Comparison of ENCODE assay signal across 8 cellular contexts in genomic region chr7:44325181-44325671, GRCh38. TPM values are rescaled to one million over a fixed set of nuclear protein-coding genes. Genes with fewer than 3 reads are reported as not detected.
DNase-seq lines count a peak whose midpoint lies in the region; ATAC-seq and TF ChIP-seq lines count a peak whose summit lies in the region.

Gene CAMK2B (minus strand): TSS chr7:44325594. CDS start chr7:44325421, 173 bp downstream.

- TF ChIP-seq CTCF in WTC11 (IDR thresholded peaks at IDR 0.05): no peak

- ATAC-seq in WTC11 (peak; percentile 33), HG03457 (IDR thresholded peaks at IDR 0.05; ENCODE audit: unreplicated experiment) (no peak)

- POLR2A ChIA-PET in WTC11 (lab: Charles Lee): no interaction called here

- H3K4me1 Mint-ChIP-seq in WTC11: peaks cover 17% of the 10 kb centered on the region

- H3K4me3 Mint-ChIP-seq in WTC11: peak within 1 kb of the TSS; percentile 88

- H3K27ac Mint-ChIP-seq in WTC11: no peak within 1 kb of the TSS

- peak; percentile 79 for DNase-seq in DMS53 (lab: John Stamatoyannopoulos, UW)
- DNase-seq in DMS53 treated with DMSO at 0.1 percent for 48 hours (lab: John Stamatoyannopoulos, UW; ENCODE audit: unreplicated experiment): no peak
- no peak for DNase-seq in WTC11 (ENCODE audit: low spot score)
- DNase-seq in cardiac septum (ENCODE audit: low spot score): peak; percentile 75
- no peak for DNase-seq in skeletal muscle cell (ENCODE audit: low read depth)
- DNase-seq in 8988T: no peak
- DNase-seq in posterior vena cava (ENCODE audit: low spot score): no peak

- H3K36me3 Mint-ChIP-seq in WTC11: no peaks in the 10 kb centered on the region

- intact Hi-C loops in cardiac septum (cut with DNase I): loop anchor here (10.0 kb wide), 1 partner anchor 190 kb away; no protein-coding TSS in a partner anchor
- intact Hi-C loops in posterior vena cava (cut with DNase I): no loop called here

- peak within 1 kb of the TSS; percentile 31 for H3K4me3 ChIP-seq in skeletal muscle cell (ENCODE audit: low read depth, low read length)

- peaks cover 6% of the 10 kb centered on the region; the same call in 1 of the 2 replicates for H3K9me3 Mint-ChIP-seq in WTC11

- CTCF ChIA-PET in WTC11 (lab: Charles Lee): no interaction called here

- H3K27me3 Mint-ChIP-seq in WTC11 (ENCODE audit: low read depth): peaks cover 63% of the 10 kb centered on the region

TF ChIP-seq in WTC11, 78 proteins besides CTCF, POLR2A, EP300 and RAD21 (continues in another document):
- no peak for TF ChIP-seq E2F1 (CRISPR knock-in tag; IDR thresholded peaks at IDR 0.05)
- TF ChIP-seq ARID4B (CRISPR knock-in tag; IDR thresholded peaks at IDR 0.05; ENCODE audit: borderline replicate concordance): no peak
- no peak for TF ChIP-seq ATF2 (CRISPR knock-in tag; IDR thresholded peaks at IDR 0.05; ENCODE audit: borderline replicate concordance, low read depth)
- no peak for TF ChIP-seq ZBTB43 (CRISPR knock-in tag; IDR thresholded peaks at IDR 0.05)
- TF ChIP-seq PREB (CRISPR knock-in tag; IDR thresholded peaks at IDR 0.05; ENCODE audit: borderline replicate concordance): no peak
- no peak for TF ChIP-seq ATF1 (CRISPR knock-in tag; IDR thresholded peaks at IDR 0.05)
- no peak for TF ChIP-seq E2F4 (CRISPR knock-in tag; IDR thresholded peaks at IDR 0.05; ENCODE audit: borderline replicate concordance, low read depth)
- no peak for TF ChIP-seq SMAD4 (CRISPR knock-in tag; IDR thresholded peaks at IDR 0.05)
- TF ChIP-seq RORB (CRISPR knock-in tag; IDR thresholded peaks at IDR 0.05): no peak
- no peak for TF ChIP-seq ELF4 (CRISPR knock-in tag; IDR thresholded peaks at IDR 0.05; ENCODE audit: low read depth)
- TF ChIP-seq HMGXB4 (CRISPR knock-in tag; IDR thresholded peaks at IDR 0.05): no peak
- TF ChIP-seq ZNF512 (CRISPR knock-in tag; IDR thresholded peaks at IDR 0.05; ENCODE audit: borderline replicate concordance): no peak
- TF ChIP-seq TP53 (CRISPR knock-in tag; IDR thresholded peaks at IDR 0.05): no peak
- no peak for TF ChIP-seq OVOL2 (CRISPR knock-in tag; IDR thresholded peaks at IDR 0.05; ENCODE audit: borderline replicate concordance)
- no peak for TF ChIP-seq GABPB1 (CRISPR knock-in tag; IDR thresholded peaks at IDR 0.05)

RNA-seq across cellular contexts. Expression of gene CAMK2B, which starts in this region (rescaled TPM):
- 0.41 to 0.53 TPM (median 0.44 TPM) in 3 replicates for total RNA-seq in WTC11 (2021)
- total RNA-seq in cardiac septum: 149 TPM
- total RNA-seq in posterior vena cava: 1 to 10 TPM; 1.2 to 3.5 TPM

Comparison
In these comparisons a context has a peak if more than half of its experiments do, and no peak if none do; other contexts are left out.
1. RNA of gene CAMK2B (total RNA-seq): 149 TPM in cardiac septum (single experiment); 1.2 to 3.5 TPM in posterior vena cava and 0.41 to 0.53 TPM in WTC11; every median in the first group is over 10 times any median in the second.
2. DNase-seq: peak in DMS53 (single experiment) and cardiac septum (single experiment); none in DMS53 treated with DMSO at 0.1 percent for 48 hours (single experiment), WTC11 (single experiment), skeletal muscle cell (single experiment), 8988T (single experiment) and posterior vena cava (single experiment).
3. Peak in ATAC-seq in WTC11; RNA of the gene not detected or under 1 TPM.